ENCODE assay signal across 17 cellular contexts in the genomic region with DNA sequence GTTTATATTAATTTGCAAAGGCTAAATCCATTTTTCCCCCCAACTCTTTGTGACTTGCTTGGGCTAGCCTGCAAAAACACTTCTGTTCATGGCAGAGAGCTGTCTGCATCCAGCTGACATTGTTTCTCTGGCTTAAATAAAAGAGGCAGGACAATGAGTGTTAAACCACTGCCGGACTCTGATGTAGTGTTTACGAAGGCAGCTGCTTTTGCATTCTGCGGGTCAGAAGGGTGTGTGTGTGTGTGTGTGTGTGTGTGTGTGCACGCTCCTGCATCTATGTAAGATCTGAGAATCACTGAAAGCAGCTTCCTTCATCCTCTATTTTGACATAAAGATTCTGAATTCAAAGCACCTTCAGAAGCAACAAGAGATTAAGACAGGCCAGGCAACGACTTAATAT. TPM values are rescaled to one million over a fixed set of nuclear protein-coding genes. Genes with fewer than 3 reads are reported as not detected.
DNase-seq lines count a peak whose midpoint lies in the region; ATAC-seq, FAIRE-seq and TF ChIP-seq lines count a peak whose summit lies in the region.
"Had no signal": no experiment of that assay in that cellular context is flagged by ENCODE, and none has a peak within 500 bp of the region (broad histone marks: within the 10 kb centered on the region; RNA-seq: fewer than 3 reads in every experiment).

No MANE protein-coding gene starts in this region.

- no peak overlapping the region for H4K91ac ChIP-seq in H1 (replicated peaks; ENCODE audit: insufficient read length, low read length)

- H3K9ac ChIP-seq in H1 (replicated peaks in 1 of 4; ENCODE audit: extremely low read depth in 1 of 4, low read depth in 3 of 4, low read length in 3 of 4) (no peak overlapping the region), HepG2 (ENCODE audit: insufficient read depth, low read depth, low read length) (no peak overlapping the region)

- TF ChIP-seq EP300 in H1 (IDR thresholded peaks at IDR 0.05; ENCODE audit: borderline replicate concordance in 1 of 2, low read depth in 2 of 2, low read length in 2 of 2) (no peak), HepG2 (IDR thresholded peaks at IDR 0.05; ENCODE audit: low read depth in 2 of 2, low read length in 2 of 2) (no peak), HepG2 (CRISPR knock-in tag; IDR thresholded peaks at IDR 0.05; ENCODE audit: borderline replicate concordance) (no peak)

- H3K27me3 ChIP-seq in left ventricle myocardium inferior (ENCODE audit: low read depth) (no peaks in the 10 kb centered on the region), right cardiac atrium (ENCODE audit: control insufficient read depth, insufficient read depth) (no peaks in the 10 kb centered on the region), H1 (replicated peaks in 1 of 4; ENCODE audit: control insufficient read depth in 3 of 4, extremely low read depth in 1 of 4, insufficient read depth in 3 of 4, low read length in 3 of 4) (no peaks in the 10 kb centered on the region), HepG2 (ENCODE audit: control insufficient read depth in 1 of 2, insufficient read depth in 2 of 2, low read length in 2 of 2) (no peaks in the 10 kb centered on the region), aorta (ENCODE audit: control insufficient read depth in 1 of 2, insufficient read depth in 2 of 2, low read length in 1 of 2) (no peaks in the 10 kb centered on the region)

- H3K4me1 ChIP-seq in left ventricle myocardium inferior (peaks cover 89% of the 10 kb centered on the region), right cardiac atrium (ENCODE audit: control insufficient read depth, insufficient read depth, low read length) (peaks cover 16% of the 10 kb centered on the region), H1 (replicated peaks in 1 of 4; ENCODE audit: control insufficient read depth in 3 of 4, insufficient read depth in 4 of 4, low read length in 3 of 4) (peaks cover 0 to 3% (median 2%) of the 10 kb centered on the region in 4 experiments; a peak in 3 of 7 replicates), HepG2 (ENCODE audit: insufficient read depth, low read length) (peaks cover 36% of the 10 kb centered on the region), aorta (ENCODE audit: control insufficient read depth in 1 of 2, insufficient read depth in 2 of 2, low read length in 2 of 2) (peaks cover 0 to 17% of the 10 kb centered on the region in 2 donors)

- no peak overlapping the region for H4K5ac ChIP-seq in H1 (ENCODE audit: insufficient read length, low read depth, low read length)

- H4K20me1 ChIP-seq in H1 (replicated peaks in 1 of 2; ENCODE audit: control insufficient read depth in 1 of 2, insufficient read depth in 2 of 2, low read length in 2 of 2) (no peaks in the 10 kb centered on the region), HepG2 (ENCODE audit: insufficient read depth, low read length) (no peaks in the 10 kb centered on the region)

- no peak for TF ChIP-seq CTCF in left ventricle myocardium inferior (IDR thresholded peaks at IDR 0.05; ENCODE audit: borderline replicate concordance)
- TF ChIP-seq CTCF in H1 (IDR thresholded peaks at IDR 0.05; ENCODE audit: control extremely low read depth in 1 of 3, insufficient read depth in 1 of 3, low read depth in 1 of 3, low read length in 3 of 3) = no peak
- TF ChIP-seq CTCF in HepG2 (CRISPR knock-in tag; IDR thresholded peaks at IDR 0.05) = no peak
- no peak for TF ChIP-seq CTCF in type B pancreatic cell (conservative IDR thresholded peaks at IDR 0.05)

- 0 out of 2 replicates have a peak overlapping the region, but pooled peaks have one; percentile 44 for H2AFZ ChIP-seq in H1 (ENCODE audit: low read length)
- H2AFZ ChIP-seq in HepG2 (ENCODE audit: low read length) = no peak overlapping the region

- in situ Hi-C loops in HepG2 (cut with HindIII; ENCODE audit: extremely low pct_ligation_motif_present, low pct_unique_long_range_greater_than_20kb) = no loop called here

- H4K8ac ChIP-seq in H1 (ENCODE audit: extremely low read depth, insufficient read depth, low read length) = no peak overlapping the region

- FAIRE-seq in H1 (lab: Jason Lieb, UNC) (no peak), HepG2 (lab: Jason Lieb, UNC) (no peak)
- FAIRE-seq: colon had no signal

- H3K14ac ChIP-seq in H1 (ENCODE audit: insufficient read length) = no peak overlapping the region

- peaks cover 38% of the 10 kb centered on the region for H3K36me3 Mint-ChIP-seq in type B pancreatic cell
- H3K36me3 Mint-ChIP-seq: naive B cell had no signal

- CTCF ChIA-PET in H1 (lab: Charles Lee; ENCODE audit: partially characterized antibody) = interaction anchor here (1.8 kb wide), 1 partner anchor 14 kb away, joined by 7 read pairs; no protein-coding TSS in a partner anchor
- CTCF ChIA-PET in HepG2 (lab: Yijun Ruan, JAX; ENCODE audit: low intra/inter-chr PET ratio, low total read pairs) = no interaction called here

- H2BK20ac ChIP-seq in H1 (ENCODE audit: low read length) = no peak overlapping the region

- H3K36me3 ChIP-seq in left ventricle myocardium inferior (peaks cover 27% of the 10 kb centered on the region), H1 (ENCODE audit: control insufficient read depth in 2 of 4, insufficient read depth in 4 of 4, low read length in 3 of 4) (no peaks in the 10 kb centered on the region), HepG2 (replicated peaks in 1 of 2; ENCODE audit: control insufficient read depth in 1 of 2, insufficient read depth in 2 of 2, low read length in 2 of 2) (no peaks in the 10 kb centered on the region), aorta (ENCODE audit: control insufficient read depth in 1 of 2, insufficient read depth in 2 of 2, low read length in 1 of 2) (peaks cover 0 to 2% of the 10 kb centered on the region in 2 donors)

- no peaks in the 10 kb centered on the region for H3K23me2 ChIP-seq in H1 (ENCODE audit: low read depth, low read length)

- POLR2A ChIA-PET in H1 (lab: Charles Lee; ENCODE audit: partially characterized antibody) = no interaction called here
- POLR2A ChIA-PET in HepG2 (lab: Yijun Ruan, JAX) = interaction anchor here (0.7 to 1.2 kb wide), 2 partner anchors 27 to 109 kb away, joined by 3 to 6 read pairs; no protein-coding TSS in a partner anchor

- no peak overlapping the region for H2BK120ac ChIP-seq in H1 (replicated peaks; ENCODE audit: low read depth, low read length)

- H3K23ac ChIP-seq in H1 (ENCODE audit: insufficient read length) = no peak overlapping the region

- H3K4me3 ChIP-seq in left ventricle myocardium inferior (no peak overlapping the region), right cardiac atrium (ENCODE audit: low read length) (no peak overlapping the region), H1 (ENCODE audit: extremely low read depth in 1 of 4, insufficient read depth in 2 of 4, low read depth in 3 of 4, low read length in 4 of 4) (no peak overlapping the region), HepG2 (replicated peaks in 1 of 3; ENCODE audit: insufficient read depth in 1 of 3, low read depth in 2 of 3, low read length in 3 of 3) (no peak overlapping the region), aorta (ENCODE audit: low read length in 2 of 2) (no peak overlapping the region)

- H2BK15ac ChIP-seq in H1 (ENCODE audit: low read length) = no peak overlapping the region

- BruUV-seq in HepG2 (replicated peaks; lab: Mats Ljungman, UMichigan) = no TSS peak

- H2AK5ac ChIP-seq in H1 (ENCODE audit: low read depth, low read length) = no peak overlapping the region

- no peak overlapping the region for H3K56ac ChIP-seq in H1 (replicated peaks; ENCODE audit: insufficient read length, low read depth, low read length)

- H3K4me1 Mint-ChIP-seq in type B pancreatic cell (ENCODE audit: unreplicated experiment) = peaks cover 42% of the 10 kb centered on the region
- H3K4me1 Mint-ChIP-seq: naive B cell had no signal

- H3K4ac ChIP-seq in H1 (replicated peaks; ENCODE audit: insufficient read length, low read depth, low read length) = no peak overlapping the region

- peak overlapping the region; percentile 9 for H3K27ac Mint-ChIP-seq in type B pancreatic cell
- H3K27ac Mint-ChIP-seq: activated CD4-positive, alpha-beta memory T cell treated with anti-CD3 and anti-CD28 coated beads, Interleukin-2, amount 10 ng/mL, durations not matched to agents 7 days and 5 days; activated naive CD8-positive, alpha-beta T cell treated with anti-CD3 and anti-CD28 coated beads, Interleukin-2, amount 50 U/mL, for 24 hours; activated T-cell treated with anti-CD3 and anti-CD28 coated beads, Interleukin-2, amount 50 U/mL, for 72 hours; naive B cell had no signal

- no peaks in the 10 kb centered on the region for H3K79me1 ChIP-seq in H1 (ENCODE audit: low read depth, low read length)

- no peaks in the 10 kb centered on the region for H3K27me3 Mint-ChIP-seq in type B pancreatic cell
- H3K27me3 Mint-ChIP-seq: naive B cell had no signal

- H3K4me2 ChIP-seq in H1 (ENCODE audit: insufficient read depth in 1 of 2, low read depth in 2 of 2, low read length in 2 of 2) = no peak overlapping the region
- no peak overlapping the region for H3K4me2 ChIP-seq in HepG2 (ENCODE audit: low read depth, low read length)

- 33% methylated on average over 5 of the region's 5 CpGs for WGBS in right cardiac atrium
- WGBS in H1 (ENCODE audit: extremely low coverage in 1 of 2, insufficient coverage in 1 of 2, insufficient read length in 1 of 2, insufficient replicate concordance in 2 of 2, low coverage in 1 of 2, low lambda C conversion rate in 2 of 2, missing lambda C conversion rate in 1 of 2), 2 experiments = 84% methylated on average over 5 of the region's 5 CpGs; no CpG with 5 or more reads in 1 of the 2 experiments
- 67% methylated on average over 5 of the region's 5 CpGs for WGBS in HepG2 (ENCODE audit: low lambda C conversion rate)
- WGBS in aorta, 2 donors = 41 to 46% methylated on average over 5 of the region's 5 CpGs

- intact Hi-C loops in left ventricle myocardium inferior (cut with micrococcal nuclease) (no loop called here), right cardiac atrium (cut with DNase I) (no loop called here), HepG2 (cut with micrococcal nuclease; ENCODE audit: unreplicated experiment) (loop anchor here (5.0 kb wide), 1 partner anchor 109 kb away; no protein-coding TSS in a partner anchor), aorta (cut with DNase I) (no loop called here)

- no peaks in the 10 kb centered on the region for H3K9me3 Mint-ChIP-seq in type B pancreatic cell
- H3K9me3 Mint-ChIP-seq: activated CD4-positive, alpha-beta memory T cell treated with anti-CD3 and anti-CD28 coated beads, Interleukin-2, amount 10 ng/mL, durations not matched to agents 7 days and 5 days; activated naive CD8-positive, alpha-beta T cell treated with anti-CD3 and anti-CD28 coated beads, Interleukin-2, amount 50 U/mL, for 24 hours; activated T-cell treated with anti-CD3 and anti-CD28 coated beads, Interleukin-2, amount 50 U/mL, for 72 hours had no signal

- H3K27ac ChIP-seq in left ventricle myocardium inferior (replicated peaks) (peak overlapping the region; percentile 83), right cardiac atrium (ENCODE audit: low read length) (no peak overlapping the region), H1 (ENCODE audit: low read depth, low read length) (no peak overlapping the region), HepG2 (ENCODE audit: extremely low read length, insufficient read depth, low read length) (no peak overlapping the region), aorta (ENCODE audit: low read depth in 1 of 2, low read length in 2 of 2) (no peak overlapping the region)
- H3K27ac ChIP-seq: epithelial cell of prostate had no signal

- ATAC-seq in right cardiac atrium = no peak
- ATAC-seq in HepG2 = peak; percentile 38; the same call in 2 of the 3 replicates
- ATAC-seq in HG03342 (IDR thresholded peaks at IDR 0.05; ENCODE audit: unreplicated experiment) = no peak
- ATAC-seq in aorta (ENCODE audit: low FRiP score) = no peak
- ATAC-seq: activated naive CD8-positive, alpha-beta T cell treated with anti-CD3 and anti-CD28 coated beads, Interleukin-2, amount 50 U/mL, for 24 hours; activated T-cell treated with anti-CD3 and anti-CD28 coated beads, Interleukin-2, amount 50 U/mL, for 72 hours had no signal

- H3K18ac ChIP-seq in H1 (ENCODE audit: extremely low read depth, low read length) = no peak overlapping the region

- TF ChIP-seq POLR2A in H1 (IDR thresholded peaks at IDR 0.05; ENCODE audit: control extremely low read depth in 1 of 2, low read depth in 2 of 2, low read length in 2 of 2) (no peak), HepG2 (IDR thresholded peaks at IDR 0.05; ENCODE audit: insufficient read depth in 1 of 2, low read depth in 2 of 2, low read length in 2 of 2) (no peak)

- DNase-seq in left ventricle myocardium inferior = no peak
- DNase-seq in right cardiac atrium = no peak
- DNase-seq in H1 (ENCODE audit: low read depth in 1 of 2, low spot score in 2 of 2) = no peak
- DNase-seq in HepG2 (ENCODE audit: low spot score) = no peak
- no peak for DNase-seq in type B pancreatic cell (ENCODE audit: extremely low spot score, unreplicated experiment)
- DNase-seq in T1000 (lab: John Stamatoyannopoulos, UW) = no peak
- DNase-seq in aorta = no peak
- DNase-seq: activated CD4-positive, alpha-beta memory T cell treated with anti-CD3 and anti-CD28 coated beads, Interleukin-2, amount 10 ng/mL, durations not matched to agents 7 days and 5 days; activated naive CD8-positive, alpha-beta T cell treated with anti-CD3 and anti-CD28 coated beads, Interleukin-2, amount 50 U/mL, for 24 hours; activated T-cell treated with anti-CD3 and anti-CD28 coated beads, Interleukin-2, amount 50 U/mL, for 72 hours; naive B cell; NCI-H1092; retina had no signal

- H3K4me3 Mint-ChIP-seq in type B pancreatic cell = no peak overlapping the region
- H3K4me3 Mint-ChIP-seq: activated CD4-positive, alpha-beta memory T cell treated with anti-CD3 and anti-CD28 coated beads, Interleukin-2, amount 10 ng/mL, durations not matched to agents 7 days and 5 days; activated naive CD8-positive, alpha-beta T cell treated with anti-CD3 and anti-CD28 coated beads, Interleukin-2, amount 50 U/mL, for 24 hours; activated T-cell treated with anti-CD3 and anti-CD28 coated beads, Interleukin-2, amount 50 U/mL, for 72 hours; naive B cell had no signal

- H3K9me3 ChIP-seq in left ventricle myocardium inferior (replicated peaks) = no peaks in the 10 kb centered on the region
- no peaks in the 10 kb centered on the region for H3K9me3 ChIP-seq in right cardiac atrium (ENCODE audit: control insufficient read depth, low read length)
- no peaks in the 10 kb centered on the region for H3K9me3 ChIP-seq in H1 (ENCODE audit: insufficient read depth in 2 of 2, low read depth in 1 of 2, low read length in 1 of 2)
- no peaks in the 10 kb centered on the region for H3K9me3 ChIP-seq in HepG2 (ENCODE audit: low read length)
- no peaks in the 10 kb centered on the region for H3K9me3 ChIP-seq in aorta (ENCODE audit: control insufficient read depth, low read length)

- H3K79me2 ChIP-seq in H1 (ENCODE audit: control insufficient read depth in 1 of 2, insufficient read depth in 2 of 2, low read length in 2 of 2) (no peaks in the 10 kb centered on the region), HepG2 (ENCODE audit: insufficient read depth, low read length) (no peaks in the 10 kb centered on the region)

- H2BK12ac ChIP-seq in H1 (ENCODE audit: low read depth, low read length) = no peak overlapping the region

- TF ChIP-seq RAD21 in H1 (IDR thresholded peaks at IDR 0.05 in 1 of 2, conservative IDR thresholded peaks at IDR 0.05 in 1 of 2; ENCODE audit: low read depth in 2 of 2, low read length in 2 of 2) = no peak
- no peak for TF ChIP-seq RAD21 in HepG2 (CRISPR knock-in tag; IDR thresholded peaks at IDR 0.05)

- H2BK5ac ChIP-seq in H1 (ENCODE audit: low read depth, low read length) = no peak overlapping the region

RNA-seq across cellular contexts. Expression of a gene that starts 28.3 kb away (rescaled TPM):
- total RNA-seq in left ventricle myocardium inferior (168 TPM), right cardiac atrium (10 to 100 TPM; 92.2 to 98.8 (median 94.3) TPM), HepG2 (2016; rRNA removed; fragmentation: Illumina TruSeq; extraction: Trizol) (3.7 and 5.8 TPM in 2 replicates), type B pancreatic cell (ENCODE audit: low replicate concordance) (20.4 and 70.7 TPM in 2 replicates), aorta (100 to 1,000 TPM; 111 to 221 TPM)
- polyA plus RNA-seq in right cardiac atrium (37.7 TPM), H1 (2011; rRNA removed) (1.2 TPM in 2 replicates), HepG2 (2011; rRNA removed) (5.3 and 5.8 TPM in 2 replicates), aorta (10 to 100 TPM; 19.2 to 52.9 TPM)
- 2.1 TPM in 2 replicates for total RNA-seq in H1 (2021; fragmentation: NEBNext Ultra II Directional; extraction: Animal tissue kit (Norgen Biotek cat#: 25700))
- 1.6 TPM for polyA plus RNA-seq in H1 (2011; cell fraction: cytosol; rRNA removed)
- polyA plus RNA-seq in H1 (2011; cell fraction: nucleus; rRNA removed) = 2.5 TPM
- polyA plus RNA-seq in H1 (2012, experiment 1 of 2) = 1.7 to 4.5 TPM (median 3.1 TPM) in 4 replicates
- 1.0 TPM for polyA plus RNA-seq in H1 (2012, experiment 2 of 2)
- polyA plus RNA-seq in H1 (2013, experiment 1 of 2) = 3.4 TPM
- polyA plus RNA-seq in H1 (2013, experiment 2 of 2) = 3.5 TPM
- 2.7 and 3.0 TPM in 2 replicates for polyA minus RNA-seq in H1 (2011; rRNA and poly(A)+ RNA removed)
- 4.5 TPM for polyA minus RNA-seq in H1 (2011; cell fraction: cytosol; rRNA and poly(A)+ RNA removed)
- polyA minus RNA-seq in H1 (2011; cell fraction: nucleus; rRNA and poly(A)+ RNA removed) = 4.5 TPM
- total RNA-seq in HepG2 (2016; cell fraction: cytosol; rRNA removed; fragmentation: Illumina TruSeq; extraction: Trizol; ENCODE audit: low read depth) = 0.40 and 0.62 TPM in 2 replicates
- total RNA-seq in HepG2 (2016; cell fraction: insoluble cytoplasmic fraction; rRNA removed; fragmentation: Illumina TruSeq; extraction: Trizol) = 2.3 and 7.2 TPM in 2 replicates
- 1.4 and 1.5 TPM in 2 replicates for total RNA-seq in HepG2 (2016; cell fraction: membrane; rRNA removed; fragmentation: Illumina TruSeq; extraction: Trizol)
- 8.7 and 10.3 TPM in 2 replicates for total RNA-seq in HepG2 (2016; cell fraction: nucleus; rRNA removed; fragmentation: Illumina TruSeq; extraction: Trizol)
- 3.6 and 4.6 TPM in 2 replicates for polyA plus RNA-seq in HepG2 (2011; cell fraction: cytosol; rRNA removed)
- polyA plus RNA-seq in HepG2 (2011; cell fraction: nucleus; rRNA removed) = 7.4 and 8.5 TPM in 2 replicates
- polyA plus RNA-seq in HepG2 (2012) = 7.2 and 14.9 TPM in 2 replicates
- 0.29 and 0.38 TPM in 2 replicates for polyA plus RNA-seq in HepG2 (2016; cell fraction: cytosol; fragmentation: Illumina TruSeq; extraction: Trizol; ENCODE audit: low read depth)
- 2.2 and 2.4 TPM in 2 replicates for polyA plus RNA-seq in HepG2 (2016; cell fraction: insoluble cytoplasmic fraction; fragmentation: Illumina TruSeq; extraction: Trizol; ENCODE audit: low read depth)
- 0.31 and 0.57 TPM in 2 replicates for polyA plus RNA-seq in HepG2 (2016; cell fraction: membrane; fragmentation: Illumina TruSeq; extraction: Trizol; ENCODE audit: low read depth)
- polyA plus RNA-seq in HepG2 (2016; cell fraction: nucleus; fragmentation: Illumina TruSeq; extraction: Trizol; ENCODE audit: insufficient read depth, low read depth) = 6.3 and 7.6 TPM in 2 replicates
- 10.2 and 16.5 TPM in 2 replicates for polyA minus RNA-seq in HepG2 (2011; rRNA and poly(A)+ RNA removed; ENCODE audit: low replicate concordance)
- 12.9 and 14.9 TPM in 2 replicates for polyA minus RNA-seq in HepG2 (2011; cell fraction: cytosol; rRNA and poly(A)+ RNA removed)
- polyA minus RNA-seq in HepG2 (2011; cell fraction: nucleus; rRNA and poly(A)+ RNA removed) = 20.0 and 24.4 TPM in 2 replicates
- total RNA-seq: OCI-LY7 had no signal
